In the genomic region with DNA sequence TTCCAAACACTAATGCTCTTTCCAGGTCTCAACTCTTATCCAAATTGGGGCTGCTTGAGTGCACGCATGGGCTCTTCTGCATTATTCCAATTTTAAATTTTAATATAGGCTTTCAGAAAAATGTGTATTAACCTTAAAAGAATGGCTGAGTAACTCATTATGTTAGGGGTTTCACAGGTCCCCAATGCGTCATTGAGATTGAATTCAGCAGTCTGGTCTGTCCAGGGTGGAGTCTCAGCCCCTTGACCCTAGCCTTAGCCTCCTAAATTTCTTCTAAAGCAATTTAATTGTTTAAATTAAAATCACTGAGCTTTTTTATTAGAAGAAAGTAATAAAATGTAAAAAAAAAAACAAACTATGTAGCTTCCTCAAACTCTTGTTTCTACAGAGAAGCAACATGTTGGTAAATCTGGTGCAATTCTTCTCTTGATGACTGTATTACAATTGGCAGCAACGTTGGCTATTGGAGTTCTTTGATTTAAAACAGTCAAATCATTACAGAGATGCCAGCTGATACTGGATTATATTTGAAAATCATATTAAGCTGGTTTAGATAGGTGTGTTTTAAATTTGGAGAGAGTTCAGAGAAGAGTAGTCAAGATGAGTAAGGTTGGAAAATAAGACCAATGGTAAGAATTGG, we compare ENCODE assay signal across 19 cellular contexts.
"Had no signal": no experiment of that assay in that cellular context is flagged by ENCODE, and none has a peak within 500 bp of the region (broad histone marks: within the 10 kb centered on the region; RNA-seq: fewer than 3 reads in every experiment).

No MANE protein-coding gene starts in this region.

- H3K27me3 ChIP-seq: cardiac muscle cell, esophagus muscularis mucosa, gastroesophageal sphincter, heart right ventricle, tibial artery had no signal

- H3K36me3 ChIP-seq: cardiac muscle cell, esophagus muscularis mucosa, gastroesophageal sphincter, heart right ventricle, lower lobe of right lung, prostate gland, tibial artery had no signal

- H3K9me3 ChIP-seq: esophagus muscularis mucosa, gastroesophageal sphincter, heart right ventricle, lower lobe of right lung, prostate gland, tibial artery had no signal

- H3K4me3 ChIP-seq: cardiac muscle cell, esophagus muscularis mucosa, gastroesophageal sphincter, heart right ventricle, lower lobe of right lung, prostate gland, tibial artery had no signal

- ATAC-seq: activated CD8-positive, alpha-beta memory T cell treated with anti-CD3 and anti-CD28 coated beads, Interleukin-2, amount 10 ng/mL, durations not matched to agents 7 days and 5 days; gastroesophageal sphincter; heart right ventricle; lower lobe of right lung; right cardiac atrium had no signal

- H3K4me1 ChIP-seq: esophagus muscularis mucosa, gastroesophageal sphincter, heart right ventricle, lower lobe of right lung, prostate gland had no signal

- H3K27ac ChIP-seq: cardiac muscle cell, esophagus muscularis mucosa, gastroesophageal sphincter, heart right ventricle, lower lobe of right lung, prostate gland, tibial artery had no signal

- DNase-seq: activated CD4-positive, alpha-beta T cell treated with anti-CD3 and anti-CD28 coated beads, Interleukin-2, amount 50 U/mL, for 48 hours; activated CD4-positive, CD25-positive, alpha-beta regulatory T cell treated with anti-CD3 and anti-CD28 coated beads, Interleukin-2, amount 50 U/mL, for 72 hours; activated CD8-positive, alpha-beta memory T cell treated with anti-CD3 and anti-CD28 coated beads, Interleukin-2, amount 10 ng/mL, durations not matched to agents 7 days and 5 days; activated naive CD4-positive, alpha-beta T cell treated with anti-CD3 and anti-CD28 coated beads, Interleukin-2, amount 50 U/mL, for 16 hours; activated T-cell treated with anti-CD3 and anti-CD28 coated beads, Interleukin-2, amount 50 U/mL, for 24 hours; heart right ventricle; lower lobe of right lung; nephron progenitor cell; occipital lobe; right cardiac atrium; small intestine; stimulated activated CD4-positive, alpha-beta T cell treated with anti-CD3 and anti-CD28 coated beads, Interleukin-4, amount 100 ng/mL, for 24 hours; stimulated activated naive CD4-positive, alpha-beta T cell; T-helper 9 cell; tibial artery had no signal
